8 cellular contexts compared by ENCODE assay signal in the genomic region with DNA sequence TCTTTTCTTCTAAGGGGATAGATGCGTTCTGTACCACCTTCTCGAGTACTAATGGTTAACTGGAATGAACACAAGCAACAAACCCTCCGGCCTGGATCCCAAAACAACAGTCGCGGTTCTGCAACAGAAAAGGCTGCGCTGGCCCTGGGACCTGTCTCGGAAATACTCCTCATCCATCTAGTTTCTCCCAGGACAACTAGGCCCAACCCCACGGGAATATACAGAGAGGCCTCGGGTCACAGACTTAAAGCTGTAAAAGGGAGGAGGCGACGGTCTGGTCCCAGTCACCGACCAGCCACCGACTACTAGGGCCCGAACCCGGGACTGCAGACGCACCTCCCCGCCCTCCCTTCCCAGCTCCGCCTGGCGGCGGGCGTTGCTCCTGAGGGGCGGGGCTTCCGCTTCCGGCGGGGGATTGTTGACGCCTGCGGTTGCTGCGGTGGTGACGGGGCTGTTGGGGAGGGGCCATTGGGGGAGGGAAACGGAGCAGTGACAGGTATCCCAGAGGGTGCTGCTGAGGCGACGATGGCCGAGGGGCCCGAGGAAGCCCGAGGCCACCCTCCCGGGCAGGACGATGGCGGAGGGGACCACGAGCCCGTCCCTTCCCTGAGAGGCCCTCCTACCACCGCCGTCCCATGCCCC. TPM values are rescaled to one million over a fixed set of nuclear protein-coding genes. Genes with fewer than 3 reads are reported as not detected.
DNase-seq lines count a peak whose midpoint lies in the region; ATAC-seq and TF ChIP-seq lines count a peak whose summit lies in the region.

A gene with protein sequence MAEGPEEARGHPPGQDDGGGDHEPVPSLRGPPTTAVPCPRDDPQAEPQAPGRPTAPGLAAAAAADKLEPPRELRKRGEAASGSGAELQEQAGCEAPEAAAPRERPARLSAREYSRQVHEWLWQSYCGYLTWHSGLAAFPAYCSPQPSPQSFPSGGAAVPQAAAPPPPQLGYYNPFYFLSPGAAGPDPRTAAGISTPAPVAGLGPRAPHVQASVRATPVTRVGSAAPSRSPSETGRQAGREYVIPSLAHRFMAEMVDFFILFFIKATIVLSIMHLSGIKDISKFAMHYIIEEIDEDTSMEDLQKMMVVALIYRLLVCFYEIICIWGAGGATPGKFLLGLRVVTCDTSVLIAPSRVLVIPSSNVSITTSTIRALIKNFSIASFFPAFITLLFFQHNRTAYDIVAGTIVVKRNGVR (plus strand): TSS at position 418 of the 642 bp plus-strand sequence. CDS start 108 bp downstream, at position 526.

- no peak for TF ChIP-seq POLR2A in lower leg skin (IDR thresholded peaks at IDR 0.05)

- POLR2A ChIA-PET in CD8-positive, alpha-beta T cell (lab: Charles Lee) = interaction anchor here (0.5 to 3.5 kb wide), 17 partner anchors 8 to 550 kb away, joined by 3 to 47 read pairs (median 5); a partner anchor contains a TSS
- POLR2A ChIA-PET in activated CD4-positive, alpha-beta memory T cell treated with anti-CD3 and anti-CD28 coated beads, Interleukin-2, amount 10 ng/mL, durations not matched to agents 7 days and 5 days (lab: Charles Lee) = interaction anchor here (0.7 to 5.1 kb wide), 18 partner anchors 9 to 555 kb away, joined by 3 to 73 read pairs (median 6); a partner anchor contains a TSS

- peaks cover 46% of the 10 kb centered on the region for H3K4me1 Mint-ChIP-seq in CD8-positive, alpha-beta T cell (ENCODE audit: low read depth)
- H3K4me1 Mint-ChIP-seq in activated CD4-positive, alpha-beta memory T cell treated with anti-CD3 and anti-CD28 coated beads, Interleukin-2, amount 10 ng/mL, durations not matched to agents 7 days and 5 days = peaks cover 35% of the 10 kb centered on the region

- H3K9me3 Mint-ChIP-seq in CD8-positive, alpha-beta T cell = no peaks in the 10 kb centered on the region
- no peaks in the 10 kb centered on the region for H3K9me3 Mint-ChIP-seq in activated CD4-positive, alpha-beta memory T cell treated with anti-CD3 and anti-CD28 coated beads, Interleukin-2, amount 10 ng/mL, durations not matched to agents 7 days and 5 days

- peaks cover 32% of the 10 kb centered on the region for H3K4me1 ChIP-seq in CD8-positive, alpha-beta T cell (ENCODE audit: insufficient read depth, low read length)
- peaks cover 0 to 7% of the 10 kb centered on the region in 2 donors for H3K4me1 ChIP-seq in duodenal mucosa (ENCODE audit: control insufficient read depth in 1 of 2, insufficient read depth in 2 of 2, low read length in 2 of 2)

- H3K27me3 ChIP-seq in CD8-positive, alpha-beta T cell (ENCODE audit: insufficient read depth, low read length) = no peaks in the 10 kb centered on the region
- H3K27me3 ChIP-seq in duodenal mucosa (ENCODE audit: control insufficient read depth in 1 of 2, insufficient read depth in 2 of 2, low read length in 2 of 2) = no peaks in the 10 kb centered on the region

- WGBS in lower leg skin, 2 donors = 9 to 17% methylated on average over 12 to 29 of the region's 42 CpGs

- TF ChIP-seq CTCF in CD8-positive, alpha-beta T cell (IDR thresholded peaks at IDR 0.05) = peak; percentile 41
- no peak for TF ChIP-seq CTCF in lower leg skin (IDR thresholded peaks at IDR 0.05)

- no peaks in the 10 kb centered on the region for H3K36me3 ChIP-seq in CD8-positive, alpha-beta T cell (ENCODE audit: insufficient read depth, low read length)
- H3K36me3 ChIP-seq in duodenal mucosa (ENCODE audit: control insufficient read depth in 1 of 2, insufficient read depth in 2 of 2, low read length in 2 of 2) = peaks cover 0 to 16% of the 10 kb centered on the region in 2 donors

- intact Hi-C loops in CD8-positive, alpha-beta T cell (cut with DNase I, micrococcal nuclease) = loop anchor here (1.0 to 10.0 kb wide), 15 partner anchors 11 to 1473 kb away; a partner anchor contains a TSS
- intact Hi-C loops in lower leg skin (cut with DNase I; ENCODE audit: low total_unique reads) = no loop called here

- H3K27ac ChIP-seq in CD8-positive, alpha-beta T cell (ENCODE audit: low read depth, low read length) = peak within 1 kb of the TSS; percentile 91
- peak within 1 kb of the TSS; percentile 92 for H3K27ac ChIP-seq in duodenal mucosa (ENCODE audit: low read depth, low read length)

- peak within 1 kb of the TSS; percentile 78 to 85 for H3K9ac ChIP-seq in duodenal mucosa (ENCODE audit: low read depth in 1 of 2, low read length in 2 of 2)

- peak; percentile 86 for ATAC-seq in CD8-positive, alpha-beta T cell
- ATAC-seq in GM19397 (IDR thresholded peaks at IDR 0.05; ENCODE audit: unreplicated experiment) = peak; percentile 93
- ATAC-seq in HG03565 (IDR thresholded peaks at IDR 0.05; ENCODE audit: unreplicated experiment) = peak; percentile 74

- CTCF ChIA-PET in CD8-positive, alpha-beta T cell (lab: Charles Lee) = interaction anchor here (0.6 to 5.1 kb wide), 11 partner anchors 8 to 121 kb away, joined by 3 to 32 read pairs (median 5); no protein-coding TSS in a partner anchor
- CTCF ChIA-PET in activated CD4-positive, alpha-beta memory T cell treated with anti-CD3 and anti-CD28 coated beads, Interleukin-2, amount 10 ng/mL, durations not matched to agents 7 days and 5 days (lab: Charles Lee) = interaction anchor here (0.6 to 2.0 kb wide), 7 partner anchors 16 to 818 kb away, joined by 3 to 21 read pairs (median 3); a partner anchor contains a TSS

- no peaks in the 10 kb centered on the region for H3K9me3 ChIP-seq in CD8-positive, alpha-beta T cell (ENCODE audit: low read length)
- no peaks in the 10 kb centered on the region for H3K9me3 ChIP-seq in duodenal mucosa (ENCODE audit: control insufficient read depth in 1 of 2, low read length in 2 of 2)

- peak within 1 kb of the TSS; percentile 88 for H3K4me3 Mint-ChIP-seq in CD8-positive, alpha-beta T cell
- peak within 1 kb of the TSS; percentile 83 for H3K4me3 Mint-ChIP-seq in activated CD4-positive, alpha-beta memory T cell treated with anti-CD3 and anti-CD28 coated beads, Interleukin-2, amount 10 ng/mL, durations not matched to agents 7 days and 5 days

- H3K27ac Mint-ChIP-seq in CD8-positive, alpha-beta T cell = peak within 1 kb of the TSS; percentile 94
- H3K27ac Mint-ChIP-seq in activated CD4-positive, alpha-beta memory T cell treated with anti-CD3 and anti-CD28 coated beads, Interleukin-2, amount 10 ng/mL, durations not matched to agents 7 days and 5 days = peak within 1 kb of the TSS; percentile 73

- peaks cover 21% of the 10 kb centered on the region for H3K36me3 Mint-ChIP-seq in CD8-positive, alpha-beta T cell
- peaks cover 21% of the 10 kb centered on the region for H3K36me3 Mint-ChIP-seq in activated CD4-positive, alpha-beta memory T cell treated with anti-CD3 and anti-CD28 coated beads, Interleukin-2, amount 10 ng/mL, durations not matched to agents 7 days and 5 days (ENCODE audit: low read depth)

- H3K4me3 ChIP-seq in CD8-positive, alpha-beta T cell (ENCODE audit: low read depth, low read length) = peak within 1 kb of the TSS; percentile 62
- H3K4me3 ChIP-seq in duodenal mucosa (ENCODE audit: low read depth in 1 of 2, low read length in 2 of 2) = peak within 1 kb of the TSS; percentile 73 to 85
- peak within 1 kb of the TSS; percentile 95 for H3K4me3 ChIP-seq in lower leg skin (ENCODE audit: low read depth, poor library complexity, severe bottlenecking)

- no peaks in the 10 kb centered on the region for H3K27me3 Mint-ChIP-seq in CD8-positive, alpha-beta T cell (ENCODE audit: low read depth)
- peaks cover 2% of the 10 kb centered on the region for H3K27me3 Mint-ChIP-seq in activated CD4-positive, alpha-beta memory T cell treated with anti-CD3 and anti-CD28 coated beads, Interleukin-2, amount 10 ng/mL, durations not matched to agents 7 days and 5 days

- peak; percentile 90 to 99 (median 97) for DNase-seq in CD8-positive, alpha-beta T cell
- DNase-seq in NCI-H748 treated with DMSO at 0.1 percent for 48 hours (lab: John Stamatoyannopoulos, UW) (peak; percentile 90), lower leg skin (ENCODE audit: low spot score in 2 of 2) (peak; percentile 93 to 99)
- peak; percentile 97 for DNase-seq in activated CD4-positive, alpha-beta memory T cell treated with anti-CD3 and anti-CD28 coated beads, Interleukin-2, amount 10 ng/mL, durations not matched to agents 7 days and 5 days
- peak; percentile 95 to 96 for DNase-seq in stimulated activated CD4-positive, alpha-beta T cell treated with anti-CD3 and anti-CD28 coated beads, Interleukin-4, amount 100 ng/mL, for 48 hours (ENCODE audit: low read depth in 2 of 2)

RNA-seq across cellular contexts. Expression of the gene that starts here (rescaled TPM):
- 10 to 100 TPM; 17.6 to 17.8 TPM for total RNA-seq in CD8-positive, alpha-beta T cell
- 10 to 100 TPM; 14.1 to 14.3 TPM for total RNA-seq in activated CD4-positive, alpha-beta memory T cell treated with anti-CD3 and anti-CD28 coated beads, Interleukin-2, amount 10 ng/mL, durations not matched to agents 7 days and 5 days
- 10 to 100 TPM; 32.9 to 42.0 (median 34.6) TPM for total RNA-seq in lower leg skin

Comparison
In these comparisons a context has a peak if more than half of its experiments do, and no peak if none do; other contexts are left out.
1. Peak in every context shown above with its lines: DNase-seq, ATAC-seq, H3K4me3 ChIP-seq and H3K27ac ChIP-seq.